In the genomic region with DNA sequence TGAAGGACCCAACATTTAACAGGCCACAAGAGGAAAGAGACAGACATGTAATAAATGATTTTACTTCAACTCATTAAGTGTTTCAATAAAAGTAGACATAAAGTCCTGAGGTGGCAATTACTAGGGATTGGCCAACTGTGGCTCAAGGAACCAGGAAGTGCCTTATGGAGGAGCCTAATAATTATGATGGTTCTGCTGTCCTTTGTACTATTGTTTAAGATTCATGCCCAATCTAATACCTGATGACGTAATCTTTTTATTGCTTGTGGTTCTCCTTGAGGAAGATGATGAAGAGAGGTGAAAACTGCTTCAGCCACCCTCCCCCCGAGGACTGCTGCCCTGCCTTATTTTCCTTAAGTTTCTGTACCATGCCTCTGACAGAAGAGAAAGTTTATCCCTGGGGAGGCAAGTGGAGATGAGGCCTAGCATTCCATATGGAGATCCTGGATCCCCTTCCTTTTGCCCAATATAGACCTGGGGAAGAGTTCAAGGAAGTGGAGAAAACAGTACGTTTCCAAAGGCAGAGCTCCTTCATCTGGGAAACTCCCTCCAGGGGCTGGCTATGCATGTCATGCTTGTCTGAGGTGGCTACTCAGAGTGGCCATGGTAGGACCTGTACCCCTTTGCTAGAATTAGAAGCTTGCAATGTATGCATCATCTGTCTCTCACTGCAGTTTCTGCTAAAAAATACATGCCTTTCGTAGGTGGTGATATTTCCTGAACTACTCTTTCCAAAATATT, we compare ENCODE assay signal across 18 cellular contexts. TPM values are rescaled to one million over a fixed set of nuclear protein-coding genes. Genes with fewer than 3 reads are reported as not detected.
A peak's percentile ranks its signal among the peaks of the same experiment; 100 is the strongest.
DNase-seq lines count a peak whose midpoint lies in the region; ATAC-seq, FAIRE-seq and TF ChIP-seq lines count a peak whose summit lies in the region.
"Had no signal": no experiment of that assay in that cellular context is flagged by ENCODE, and none has a peak within 500 bp of the region (broad histone marks: within the 10 kb centered on the region; RNA-seq: fewer than 3 reads in every experiment).

No MANE protein-coding gene starts in this region.

- H2AFZ ChIP-seq in astrocyte (ENCODE audit: low read depth, low read length): no peak overlapping the region
- H2AFZ ChIP-seq in keratinocyte (ENCODE audit: control insufficient read depth, low read length): peak overlapping the region; percentile 41

- no peak for FAIRE-seq in astrocyte (lab: Jason Lieb, UNC)
- peak; percentile 75 for FAIRE-seq in keratinocyte (lab: Jason Lieb, UNC)
- FAIRE-seq in small intestine (lab: Jason Lieb, UNC): no peak
- FAIRE-seq: G401.6, HTR-8/SVneo had no signal

- H3K9ac ChIP-seq in astrocyte (ENCODE audit: low read length) (no peak overlapping the region), keratinocyte (ENCODE audit: control insufficient read depth, extremely low read depth, insufficient read depth, low read length) (no peak overlapping the region)

- peaks cover 21% of the 10 kb centered on the region for H3K4me1 Mint-ChIP-seq in astrocyte (ENCODE audit: low read depth, unreplicated experiment)

- DNase-seq in LoVo (ENCODE audit: low spot score) (peak; percentile 75), astrocyte (ENCODE audit: low read depth) (no peak), keratinocyte (ENCODE audit: low read depth, low spot score) (no peak), small intestine (peak; percentile 89), lower lobe of right lung (no peak), medulla oblongata (ENCODE audit: extremely low spot score) (no peak)
- DNase-seq: ACHN, AML-193, H7, NCI-H1694 treated with DMSO at 0.1 percent for 48 hours, NCI-H2107, NCI-H510A, NCI-H774, RPMI8226 had no signal

- no peak overlapping the region for H3K4me3 Mint-ChIP-seq in astrocyte (ENCODE audit: unreplicated experiment)

- H3K79me2 ChIP-seq in astrocyte (ENCODE audit: insufficient read depth, low read length) (no peaks in the 10 kb centered on the region), keratinocyte (ENCODE audit: control insufficient read depth, insufficient read depth, low read length) (no peaks in the 10 kb centered on the region)

- ATAC-seq in lower lobe of right lung (no peak), HG03342 (IDR thresholded peaks at IDR 0.05; ENCODE audit: unreplicated experiment) (no peak)

- dilution Hi-C loops in keratinocyte (cut with MboI; ENCODE audit: extremely low pct_ligation_motif_present, low sequenced_read_pairs): no loop called here

- H3K4me2 ChIP-seq in astrocyte (ENCODE audit: low read length): no peak overlapping the region
- H3K4me2 ChIP-seq in keratinocyte (ENCODE audit: control insufficient read depth, extremely low read depth, insufficient read depth, low read depth, low read length): peak overlapping the region; percentile 72

- no peak overlapping the region for H3K27ac ChIP-seq in astrocyte (ENCODE audit: low read depth, low read length)
- peak overlapping the region; percentile 78 for H3K27ac ChIP-seq in keratinocyte (ENCODE audit: control insufficient read depth, insufficient read depth, low read length)
- peak overlapping the region; percentile 58 to 65 for H3K27ac ChIP-seq in small intestine (ENCODE audit: low read depth in 1 of 2, low read length in 1 of 2)
- no peak overlapping the region for H3K27ac ChIP-seq in lower lobe of right lung
- H3K27ac ChIP-seq: C4-2B had no signal

- H3K9me3 ChIP-seq in astrocyte (ENCODE audit: insufficient read depth, low read depth, low read length): no peaks in the 10 kb centered on the region
- peaks cover 2% of the 10 kb centered on the region for H3K9me3 ChIP-seq in keratinocyte (ENCODE audit: control insufficient read depth, low read depth, low read length)
- no peaks in the 10 kb centered on the region for H3K9me3 ChIP-seq in small intestine (ENCODE audit: control insufficient read depth, low read depth)
- no peaks in the 10 kb centered on the region for H3K9me3 ChIP-seq in lower lobe of right lung

- intact Hi-C loops in lower lobe of right lung (cut with DNase I): no loop called here

- WGBS in small intestine, 3 donors: 15 to 39% (median 23%) methylated on average over 4 of the region's 4 CpGs

- H3K36me3 ChIP-seq in astrocyte (ENCODE audit: insufficient read depth, low read length) (no peaks in the 10 kb centered on the region), keratinocyte (ENCODE audit: control insufficient read depth in 2 of 2, extremely low read depth in 1 of 2, insufficient read depth in 2 of 2, low read length in 2 of 2) (no peaks in the 10 kb centered on the region), small intestine (ENCODE audit: control insufficient read depth in 2 of 2, insufficient read depth in 2 of 2, low read length in 2 of 2) (no peaks in the 10 kb centered on the region), lower lobe of right lung (no peaks in the 10 kb centered on the region)

- H3K9me3 Mint-ChIP-seq in astrocyte (ENCODE audit: unreplicated experiment): no peaks in the 10 kb centered on the region

- H4K20me1 ChIP-seq in astrocyte (ENCODE audit: insufficient read depth, low read length) (no peaks in the 10 kb centered on the region), keratinocyte (ENCODE audit: control insufficient read depth, extremely low read depth, insufficient read depth, low read length) (no peaks in the 10 kb centered on the region)

- H3K4me3 ChIP-seq in astrocyte (ENCODE audit: insufficient read depth, low read depth, low read length) (no peak overlapping the region), keratinocyte (ENCODE audit: control insufficient read depth in 2 of 3, extremely low read depth in 1 of 3, insufficient read depth in 2 of 3, low read depth in 1 of 3, low read length in 3 of 3) (no peak overlapping the region), small intestine (ENCODE audit: low read depth in 1 of 2, low read length in 2 of 2) (no peak overlapping the region), lower lobe of right lung (no peak overlapping the region)

- no peaks in the 10 kb centered on the region for H3K27me3 ChIP-seq in astrocyte (ENCODE audit: insufficient read depth, low read length)
- H3K27me3 ChIP-seq in keratinocyte (ENCODE audit: control insufficient read depth, extremely low read depth, insufficient read depth, low read length): no peaks in the 10 kb centered on the region
- no peaks in the 10 kb centered on the region for H3K27me3 ChIP-seq in small intestine (ENCODE audit: control insufficient read depth in 2 of 2, insufficient read depth in 2 of 2, low read length in 2 of 2)
- H3K27me3 ChIP-seq in lower lobe of right lung (ENCODE audit: low read depth): no peaks in the 10 kb centered on the region

- peak overlapping the region; percentile 8 for H3K27ac Mint-ChIP-seq in astrocyte (ENCODE audit: unreplicated experiment)

- H3K4me1 ChIP-seq in astrocyte (ENCODE audit: insufficient read depth, low read length): peaks cover 7% of the 10 kb centered on the region
- H3K4me1 ChIP-seq in keratinocyte (ENCODE audit: control insufficient read depth, extremely low read depth, insufficient read depth, low read length): peaks cover 25% of the 10 kb centered on the region
- peaks cover 0 to 5% of the 10 kb centered on the region in 2 donors for H3K4me1 ChIP-seq in small intestine (ENCODE audit: control insufficient read depth in 2 of 2, insufficient read depth in 1 of 2, low read depth in 1 of 2, low read length in 1 of 2)
- no peaks in the 10 kb centered on the region for H3K4me1 ChIP-seq in lower lobe of right lung

- H3K9me1 ChIP-seq in keratinocyte (ENCODE audit: control insufficient read depth, extremely low read depth, insufficient read depth, low read length): no peaks in the 10 kb centered on the region

- no peaks in the 10 kb centered on the region for H3K36me3 Mint-ChIP-seq in astrocyte (ENCODE audit: low read depth, unreplicated experiment)

- no peaks in the 10 kb centered on the region for H3K27me3 Mint-ChIP-seq in astrocyte (ENCODE audit: low read depth, unreplicated experiment)

- TF ChIP-seq CTCF in astrocyte (IDR thresholded peaks at IDR 0.05; ENCODE audit: insufficient read depth, low read depth, low read length) (no peak), keratinocyte (optimal IDR thresholded peaks at IDR 0.05 in 1 of 3, IDR thresholded peaks at IDR 0.05 in 1 of 3, conservative IDR thresholded peaks at IDR 0.05 in 1 of 3; ENCODE audit: extremely low read depth in 1 of 3, insufficient read depth in 2 of 3, low read length in 3 of 3) (no peak), lower lobe of right lung (IDR thresholded peaks at IDR 0.05) (no peak)

RNA-seq across cellular contexts. Expression of gene FAT1, which starts 56.8 kb away (rescaled TPM):
- total RNA-seq in astrocyte: 590 and 591 TPM in 2 replicates
- 329 to 470 TPM (median 330 TPM) in 3 replicates for polyA plus RNA-seq in keratinocyte
- polyA plus RNA-seq in keratinocyte (2011; ENCODE audit: low read depth): 211 TPM
- 72.0 and 90.4 TPM in 2 replicates for polyA plus RNA-seq in keratinocyte (2011; cell fraction: cytosol; rRNA removed)
- polyA plus RNA-seq in keratinocyte (2011; cell fraction: nucleus; rRNA removed): 1,599 and 1,663 TPM in 2 replicates
- 206 and 254 TPM in 2 replicates for polyA plus RNA-seq in keratinocyte (2012; ENCODE audit: low replicate concordance)
- polyA minus RNA-seq in keratinocyte: 2,564 to 2,839 TPM (median 2,810 TPM) in 3 replicates
- polyA minus RNA-seq in keratinocyte (2011; cell fraction: cytosol; rRNA and poly(A)+ RNA removed): 488 TPM
- 3,580 and 4,840 TPM in 2 replicates for polyA minus RNA-seq in keratinocyte (2011; cell fraction: nucleus; rRNA and poly(A)+ RNA removed)
- polyA plus RNA-seq in small intestine: 10 to 100 TPM; 62.4 to 99.3 (median 67.8) TPM
- 106 TPM for total RNA-seq in lower lobe of right lung

Comparison
In these comparisons a context has a peak if more than half of its experiments do, and no peak if none do; other contexts are left out.
1. DNase-seq: peak in LoVo (single experiment) and small intestine (single experiment); none in astrocyte (single experiment), keratinocyte (single experiment), lower lobe of right lung (single experiment) and medulla oblongata (single experiment).
2. H3K27ac ChIP-seq: peak in keratinocyte (single experiment) and small intestine (2 of 2); none in astrocyte (single experiment) and lower lobe of right lung (single experiment).